10 cellular contexts compared by ENCODE assay signal in the genomic region with DNA sequence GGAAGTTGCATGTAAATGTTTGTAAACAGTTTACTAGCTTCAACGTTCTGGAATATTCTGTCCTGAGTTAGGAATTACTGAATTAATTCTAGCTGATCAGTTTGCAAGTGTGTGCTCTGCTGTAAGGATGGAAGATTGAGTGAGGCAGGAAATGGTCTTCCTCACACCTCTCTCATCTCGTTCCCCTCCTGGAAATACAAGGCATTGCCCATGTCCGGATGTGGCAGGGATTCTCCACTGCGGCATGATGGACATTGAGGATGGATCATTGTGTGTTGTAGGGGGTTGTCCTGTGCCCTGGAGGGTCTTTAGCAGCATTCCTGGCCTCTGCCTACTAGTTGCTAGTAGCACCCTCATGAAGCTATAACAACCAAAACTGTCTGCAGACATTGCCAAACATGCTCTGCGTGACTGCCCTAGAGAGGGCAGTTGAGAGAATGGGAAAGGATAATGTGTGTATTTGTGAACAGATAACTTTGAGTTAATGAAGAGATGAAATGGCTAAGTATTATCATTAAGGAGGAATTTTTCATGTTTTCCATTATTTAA. TPM values are rescaled to one million over a fixed set of nuclear protein-coding genes. Genes with fewer than 3 reads are reported as not detected.
DNase-seq lines count a peak whose midpoint lies in the region; ATAC-seq and TF ChIP-seq lines count a peak whose summit lies in the region.
"Had no signal": no experiment of that assay in that cellular context is flagged by ENCODE, and none has a peak within 500 bp of the region (broad histone marks: within the 10 kb centered on the region; RNA-seq: fewer than 3 reads in every experiment).

No MANE protein-coding gene starts in this region.

- peak overlapping the region; percentile 99 for H3K27ac Mint-ChIP-seq in activated naive CD4-positive, alpha-beta T cell treated with anti-CD3 and anti-CD28 coated beads, Interleukin-2, amount 10 ng/mL, durations not matched to agents 7 days and 5 days

- no peak for DNase-seq in activated naive CD4-positive, alpha-beta T cell treated with anti-CD3 and anti-CD28 coated beads, Interleukin-2, amount 10 ng/mL, durations not matched to agents 7 days and 5 days
- DNase-seq in activated naive CD4-positive, alpha-beta T cell (lab: John Stamatoyannopoulos, UW) = no peak
- no peak for DNase-seq in ascending aorta (ENCODE audit: low spot score in 2 of 2)
- no peak for DNase-seq in upper lobe of right lung
- no peak for DNase-seq in stimulated activated CD8-positive, alpha-beta memory T cell treated with anti-CD3 and anti-CD28 coated beads, Interleukin-4, amount 100 ng/mL, for 48 hours
- no peak for DNase-seq in GM10248 (ENCODE audit: extremely low spot score)
- DNase-seq: NCI-H2029 treated with DMSO at 0.1 percent for 48 hours, WERI-Rb-1 had no signal

- H3K4me1 ChIP-seq in ascending aorta = peaks cover 3 to 26% of the 10 kb centered on the region in 2 donors
- H3K4me1 ChIP-seq in muscle layer of duodenum (ENCODE audit: control insufficient read depth in 1 of 2, insufficient read depth in 2 of 2, low read length in 2 of 2) = peaks cover 9 to 15% of the 10 kb centered on the region in 2 donors
- H3K4me1 ChIP-seq in upper lobe of right lung = peaks cover 17% of the 10 kb centered on the region

- POLR2A ChIA-PET in GM10248 (lab: Yijun Ruan, JAX) = no interaction called here

- CTCF ChIA-PET in activated naive CD4-positive, alpha-beta T cell treated with anti-CD3 and anti-CD28 coated beads, Interleukin-2, amount 10 ng/mL, durations not matched to agents 7 days and 5 days (lab: Charles Lee) = interaction anchor here (0.6 to 1.9 kb wide), 2 partner anchors 13 to 48 kb away, joined by 3 to 6 read pairs; a partner anchor contains a TSS
- CTCF ChIA-PET in GM10248 (lab: Yijun Ruan, JAX) = no interaction called here

- ATAC-seq in upper lobe of right lung (no peak), HG02973 (IDR thresholded peaks at IDR 0.05; ENCODE audit: unreplicated experiment) (no peak)

- peak overlapping the region; percentile 70 for H3K4me3 Mint-ChIP-seq in activated naive CD4-positive, alpha-beta T cell treated with anti-CD3 and anti-CD28 coated beads, Interleukin-2, amount 10 ng/mL, durations not matched to agents 7 days and 5 days

- peaks cover 48% of the 10 kb centered on the region for H3K36me3 Mint-ChIP-seq in activated naive CD4-positive, alpha-beta T cell treated with anti-CD3 and anti-CD28 coated beads, Interleukin-2, amount 10 ng/mL, durations not matched to agents 7 days and 5 days

- H3K27me3 ChIP-seq in ascending aorta (no peaks in the 10 kb centered on the region), muscle layer of duodenum (ENCODE audit: low read depth, low read length) (no peaks in the 10 kb centered on the region), upper lobe of right lung (no peaks in the 10 kb centered on the region)

- H3K36me3 ChIP-seq in ascending aorta (no peaks in the 10 kb centered on the region), muscle layer of duodenum (ENCODE audit: control insufficient read depth in 1 of 2, insufficient read depth in 2 of 2, low read length in 2 of 2) (peaks cover 0 to 6% of the 10 kb centered on the region in 2 donors), upper lobe of right lung (no peaks in the 10 kb centered on the region)
- H3K36me3 ChIP-seq: WERI-Rb-1 had no signal

- intact Hi-C loops in ascending aorta (cut with DNase I) (loop anchor here (1.0 to 2.0 kb wide), 3 partner anchors 12 to 76 kb away; a partner anchor contains a TSS), upper lobe of right lung (cut with DNase I) (no loop called here)

- H3K4me1 Mint-ChIP-seq in activated naive CD4-positive, alpha-beta T cell treated with anti-CD3 and anti-CD28 coated beads, Interleukin-2, amount 10 ng/mL, durations not matched to agents 7 days and 5 days = peaks cover 64% of the 10 kb centered on the region

- H3K27ac ChIP-seq in ascending aorta = peak overlapping the region; percentile 83 to 89
- peak overlapping the region; percentile 37 for H3K27ac ChIP-seq in muscle layer of duodenum (ENCODE audit: low read length)
- H3K27ac ChIP-seq in upper lobe of right lung = peak overlapping the region; percentile 83
- H3K27ac ChIP-seq: WERI-Rb-1 had no signal

- TF ChIP-seq CTCF in ascending aorta (IDR thresholded peaks at IDR 0.05) (no peak), upper lobe of right lung (IDR thresholded peaks at IDR 0.05) (no peak), GM10248 (IDR thresholded peaks at IDR 0.05; ENCODE audit: control extremely low read depth, extremely low read depth, low read depth, missing control alignments) (no peak)

- H3K9me3 Mint-ChIP-seq in activated naive CD4-positive, alpha-beta T cell treated with anti-CD3 and anti-CD28 coated beads, Interleukin-2, amount 10 ng/mL, durations not matched to agents 7 days and 5 days = no peaks in the 10 kb centered on the region

- peak overlapping the region in 1 of 2 donors; percentile 13 for H3K4me3 ChIP-seq in ascending aorta
- no peak overlapping the region for H3K4me3 ChIP-seq in muscle layer of duodenum (ENCODE audit: low read depth in 1 of 2, low read length in 2 of 2)
- no peak overlapping the region for H3K4me3 ChIP-seq in upper lobe of right lung

- no peaks in the 10 kb centered on the region for H3K9me3 ChIP-seq in ascending aorta
- H3K9me3 ChIP-seq in muscle layer of duodenum (ENCODE audit: control insufficient read depth in 1 of 2, low read length in 2 of 2) = no peaks in the 10 kb centered on the region
- no peaks in the 10 kb centered on the region for H3K9me3 ChIP-seq in upper lobe of right lung

- no peaks in the 10 kb centered on the region for H3K27me3 Mint-ChIP-seq in activated naive CD4-positive, alpha-beta T cell treated with anti-CD3 and anti-CD28 coated beads, Interleukin-2, amount 10 ng/mL, durations not matched to agents 7 days and 5 days

RNA-seq across cellular contexts. Expression of a gene that starts 12.6 kb away (rescaled TPM):
- total RNA-seq in ascending aorta = 13.5 TPM
- 11.2 TPM for total RNA-seq in upper lobe of right lung

RNA-seq across cellular contexts. Expression of a gene that starts 39.6 kb away (rescaled TPM):
- total RNA-seq in ascending aorta (0.64 TPM), upper lobe of right lung (9.5 TPM)
